ENCODE assay signal across 1 cellular context in genomic region chr1:18719786-18720436, GRCh38.
A peak's percentile ranks its signal among the peaks of the same experiment; 100 is the strongest.
TF ChIP-seq lines count a peak whose summit lies in the region.

No MANE protein-coding gene starts in this region.

TF ChIP-seq in HepG2, 621 proteins besides CTCF, POLR2A, EP300 and RAD21:
- TF ChIP-seq FOSL2 (CRISPR knock-in tag; IDR thresholded peaks at IDR 0.05) (peak; percentile 63; the same call in 1 of the 2 replicates), SIX4 (CRISPR knock-in tag; IDR thresholded peaks at IDR 0.05) (no peak)
